Comparison of ENCODE assay signal across 10 cellular contexts in the genomic region with DNA sequence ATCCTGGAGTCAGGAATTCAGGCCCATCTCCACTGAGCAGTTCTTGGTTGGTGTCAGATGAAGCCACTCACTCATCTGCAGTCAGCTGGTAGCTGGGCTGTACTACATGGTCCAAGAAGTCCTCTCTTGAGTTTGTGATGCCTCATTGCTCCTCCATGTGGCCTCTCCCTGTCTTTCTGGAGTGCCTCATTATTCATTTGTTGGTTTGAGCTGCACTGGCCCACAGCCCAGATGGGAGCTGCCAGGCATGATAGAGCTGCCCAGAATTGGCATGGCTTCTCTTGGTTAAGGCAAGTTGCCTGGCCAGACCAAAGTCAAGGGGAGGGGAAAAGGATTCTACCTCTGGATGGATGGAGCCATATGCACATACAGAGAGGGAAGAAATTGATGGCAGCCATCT. TPM values are rescaled to one million over a fixed set of nuclear protein-coding genes. Genes with fewer than 3 reads are reported as not detected.
DNase-seq lines count a peak whose midpoint lies in the region; ATAC-seq, FAIRE-seq and TF ChIP-seq lines count a peak whose summit lies in the region.
"Had no signal": no experiment of that assay in that cellular context is flagged by ENCODE, and none has a peak within 500 bp of the region (broad histone marks: within the 10 kb centered on the region; RNA-seq: fewer than 3 reads in every experiment).

No MANE protein-coding gene starts in this region.

- peak; percentile 21 for DNase-seq in D341Med (ENCODE audit: low spot score)
- peak; percentile 66 for DNase-seq in NCI-H1105 treated with DMSO at 0.1 percent for 48 hours (lab: John Stamatoyannopoulos, UW)
- DNase-seq in K562 (ENCODE audit: extremely low read depth in 1 of 4, low spot score in 3 of 4): no peak
- peak; percentile 65 for DNase-seq in kidney glomerular epithelial cell (lab: John Stamatoyannopoulos, UW)
- DNase-seq in activated T-cell treated with anti-CD3 and anti-CD28 coated beads, Interleukin-2, amount 50 U/mL, for 72 hours: no peak
- no peak for DNase-seq in T-helper 1 cell
- DNase-seq in ovary: no peak
- DNase-seq: activated effector memory CD4-positive, alpha-beta T cell treated with Interleukin-2 at 50 U/mL for 16 hours had no signal

- H2AFZ ChIP-seq in K562 (ENCODE audit: low read depth, low read length): no peak overlapping the region
- H2AFZ ChIP-seq: parathyroid adenoma had no signal

- no peaks in the 10 kb centered on the region for H3K4me1 Mint-ChIP-seq in activated T-cell treated with anti-CD3 and anti-CD28 coated beads, Interleukin-2, amount 50 U/mL, for 72 hours (ENCODE audit: low read depth)

- H3K9me1 ChIP-seq in K562 (ENCODE audit: control insufficient read depth, insufficient read depth, low read length): no peaks in the 10 kb centered on the region

- H3K9me3 ChIP-seq in K562 (replicated peaks; ENCODE audit: control insufficient read depth, insufficient read depth, low read depth, low read length): no peaks in the 10 kb centered on the region
- no peaks in the 10 kb centered on the region for H3K9me3 ChIP-seq in ovary

- TF ChIP-seq EP300 in K562 (IDR thresholded peaks at IDR 0.05; ENCODE audit: low read length) (no peak), ovary (IDR thresholded peaks at IDR 0.05) (no peak)

- CTCF ChIA-PET in K562 (lab: Yijun Ruan, JAX; ENCODE audit: low intra/inter-chr PET ratio): no interaction called here

- H3K9me3 Mint-ChIP-seq in activated T-cell treated with anti-CD3 and anti-CD28 coated beads, Interleukin-2, amount 50 U/mL, for 72 hours: no peaks in the 10 kb centered on the region

- H3K27me3 ChIP-seq in K562 (ENCODE audit: control insufficient read depth in 2 of 2, insufficient read depth in 2 of 2, low read length in 2 of 2) (no peaks in the 10 kb centered on the region), ovary (no peaks in the 10 kb centered on the region)

- FAIRE-seq in K562 (lab: Jason Lieb, UNC): no peak

- peaks cover 11 to 24% of the 10 kb centered on the region in 2 donors for H3K36me3 Mint-ChIP-seq in activated T-cell treated with anti-CD3 and anti-CD28 coated beads, Interleukin-2, amount 50 U/mL, for 72 hours (ENCODE audit: insufficient read depth in 2 of 2)

- ATAC-seq in K562: peak; percentile 58
- ATAC-seq in activated T-cell treated with anti-CD3 and anti-CD28 coated beads, Interleukin-2, amount 50 U/mL, for 72 hours (replicated peaks in 1 of 2): no peak
- no peak for ATAC-seq in HG03108 (IDR thresholded peaks at IDR 0.05; ENCODE audit: unreplicated experiment)

- BruUV-seq in K562 (replicated peaks; lab: Mats Ljungman, UMichigan): no TSS peak

- TF ChIP-seq POLR2A in K562 (conservative IDR thresholded peaks at IDR 0.05) (no peak), ovary (IDR thresholded peaks at IDR 0.05) (no peak)

- H3K27ac ChIP-seq in K562 (ENCODE audit: extremely low read depth, low read depth, low read length) (no peak overlapping the region), ovary (no peak overlapping the region)
- H3K27ac ChIP-seq: parathyroid adenoma had no signal

- H3K4me3 Mint-ChIP-seq in activated T-cell treated with anti-CD3 and anti-CD28 coated beads, Interleukin-2, amount 50 U/mL, for 72 hours: no peak overlapping the region

- POLR2A ChIA-PET in K562 (lab: Yijun Ruan, JAX): no interaction called here

- H3K4me3 ChIP-seq in K562 (no peak overlapping the region), ovary (no peak overlapping the region)

- in situ Hi-C loops in K562 (cut with MboI): no loop called here

- no peaks in the 10 kb centered on the region for H3K4me1 ChIP-seq in K562 (replicated peaks in 1 of 2; ENCODE audit: control insufficient read depth in 2 of 2, insufficient read depth in 2 of 2, low read length in 2 of 2)
- H3K4me1 ChIP-seq in ovary (ENCODE audit: insufficient read depth): no peaks in the 10 kb centered on the region
- H3K4me1 ChIP-seq: parathyroid adenoma had no signal

- no peaks in the 10 kb centered on the region; the same call in 2 of the 3 replicates for H3K79me2 ChIP-seq in K562 (ENCODE audit: control insufficient read depth, insufficient read depth, low read length)

- H3K4me2 ChIP-seq in K562 (ENCODE audit: insufficient read depth, low read length): no peak overlapping the region

- H3K27me3 Mint-ChIP-seq in activated T-cell treated with anti-CD3 and anti-CD28 coated beads, Interleukin-2, amount 50 U/mL, for 72 hours (ENCODE audit: low read depth): no peaks in the 10 kb centered on the region

- H3K9ac ChIP-seq in K562 (ENCODE audit: insufficient read depth in 1 of 2, low read depth in 2 of 2, low read length in 2 of 2): no peak overlapping the region
- H3K9ac ChIP-seq: parathyroid adenoma had no signal

- TF ChIP-seq CTCF in K562 (IDR thresholded peaks at IDR 0.05 in 2 of 3, conservative IDR thresholded peaks at IDR 0.05 in 1 of 3; ENCODE audit: insufficient read depth in 2 of 3, low read depth in 1 of 3, low read length in 3 of 3) (no peak), ovary (IDR thresholded peaks at IDR 0.05) (no peak)

- no peak for TF ChIP-seq RAD21 in K562 (CRISPR knock-in tag; conservative IDR thresholded peaks at IDR 0.05 in 1 of 2, IDR thresholded peaks at IDR 0.05 in 1 of 2)

- H4K20me1 ChIP-seq in K562 (replicated peaks; ENCODE audit: control insufficient read depth, insufficient read depth, low read length): no peaks in the 10 kb centered on the region

- peaks cover 84% of the 10 kb centered on the region for H3K36me3 ChIP-seq in K562 (ENCODE audit: control insufficient read depth, insufficient read depth, low read length)
- H3K36me3 ChIP-seq in ovary: no peaks in the 10 kb centered on the region

- intact Hi-C loops in K562 (cut with micrococcal nuclease): no loop called here
- intact Hi-C loops in ovary (cut with DNase I): no loop called here

- no peak overlapping the region for H3K27ac Mint-ChIP-seq in activated T-cell treated with anti-CD3 and anti-CD28 coated beads, Interleukin-2, amount 50 U/mL, for 72 hours

TF ChIP-seq in K562, 482 proteins besides CTCF, POLR2A, EP300 and RAD21 (continues in another document):
- TF ChIP-seq, protein P1, sequence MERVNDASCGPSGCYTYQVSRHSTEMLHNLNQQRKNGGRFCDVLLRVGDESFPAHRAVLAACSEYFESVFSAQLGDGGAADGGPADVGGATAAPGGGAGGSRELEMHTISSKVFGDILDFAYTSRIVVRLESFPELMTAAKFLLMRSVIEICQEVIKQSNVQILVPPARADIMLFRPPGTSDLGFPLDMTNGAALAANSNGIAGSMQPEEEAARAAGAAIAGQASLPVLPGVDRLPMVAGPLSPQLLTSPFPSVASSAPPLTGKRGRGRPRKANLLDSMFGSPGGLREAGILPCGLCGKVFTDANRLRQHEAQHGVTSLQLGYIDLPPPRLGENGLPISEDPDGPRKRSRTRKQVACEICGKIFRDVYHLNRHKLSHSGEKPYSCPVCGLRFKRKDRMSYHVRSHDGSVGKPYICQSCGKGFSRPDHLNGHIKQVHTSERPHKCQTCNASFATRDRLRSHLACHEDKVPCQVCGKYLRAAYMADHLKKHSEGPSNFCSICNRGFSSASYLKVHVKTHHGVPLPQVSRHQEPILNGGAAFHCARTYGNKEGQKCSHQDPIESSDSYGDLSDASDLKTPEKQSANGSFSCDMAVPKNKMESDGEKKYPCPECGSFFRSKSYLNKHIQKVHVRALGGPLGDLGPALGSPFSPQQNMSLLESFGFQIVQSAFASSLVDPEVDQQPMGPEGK (CRISPR knock-in tag; IDR thresholded peaks at IDR 0.05; ENCODE audit: borderline replicate concordance): no peak

RNA-seq across cellular contexts. Expression of a gene that starts 8.0 kb away (rescaled TPM):
- 14.6 and 25.8 TPM in 2 replicates for total RNA-seq in K562 (2011; cell fraction: chromatin; rRNA removed; ENCODE audit: low replicate concordance)
- 9.7 and 10.5 TPM in 2 replicates for total RNA-seq in K562 (2011; cell fraction: nucleolus; rRNA removed)
- total RNA-seq in K562 (2011; cell fraction: nucleoplasm; rRNA removed): 15.5 and 22.9 TPM in 2 replicates
- 12.5 and 14.6 TPM in 2 replicates for total RNA-seq in K562 (2014; rRNA removed)
- 18.3 and 19.4 TPM in 2 replicates for total RNA-seq in K562 (2014; rRNA removed; fragmentation: Illumina TruSeq; extraction: Trizol)
- 11.9 and 12.6 TPM in 2 replicates for total RNA-seq in K562 (2015; rRNA removed; fragmentation: Illumina TruSeq; extraction: Trizol)
- total RNA-seq in K562 (2021): 18.7 and 20.6 TPM in 2 replicates
- 24.7 and 28.5 TPM in 2 replicates for polyA plus RNA-seq in K562 (2011; rRNA removed)
- polyA plus RNA-seq in K562 (2011; cell fraction: cytosol; rRNA removed): 10.2 and 14.1 TPM in 2 replicates
- 19.5 and 27.6 TPM in 2 replicates for polyA plus RNA-seq in K562 (2011; cell fraction: nucleus; rRNA removed)
- polyA plus RNA-seq in K562 (2012): 11.1 and 11.4 TPM in 2 replicates
- polyA plus RNA-seq in K562 (2014; fragmentation: Illumina TruSeq; extraction: Trizol): 13.6 and 14.6 TPM in 2 replicates
- 10 to 100 TPM; 18.6 to 19.6 TPM for polyA plus RNA-seq in K562 (2014; fragmentation: Nextera tagmentation; extraction: Ambion mirVana)
- polyA plus RNA-seq in K562 (2014; rRNA removed): 14.1 and 18.8 TPM in 2 replicates
- 26.3 and 26.7 TPM in 2 replicates for polyA minus RNA-seq in K562 (2011; rRNA and poly(A)+ RNA removed)
- polyA minus RNA-seq in K562 (2011; cell fraction: cytosol; rRNA and poly(A)+ RNA removed): 8.0 and 8.8 TPM in 2 replicates
- polyA minus RNA-seq in K562 (2011; cell fraction: nucleus; rRNA and poly(A)+ RNA removed): 14.4 and 18.4 TPM in 2 replicates
- 10 to 100 TPM; 13.8 to 19.9 TPM for total RNA-seq in activated T-cell treated with anti-CD3 and anti-CD28 coated beads, Interleukin-2, amount 50 U/mL, for 72 hours
- 10 to 100 TPM in 2 of 7 donors, 1 to 10 TPM in 5; 4.9 to 12.9 (median 7.9) TPM for total RNA-seq in ovary
- 1 to 10 TPM; 3.3 to 7.3 TPM for polyA plus RNA-seq in ovary

RNA-seq across cellular contexts. Expression of a gene that starts 8.1 kb away (rescaled TPM):
- 113 and 199 TPM in 2 replicates for total RNA-seq in K562 (2011; cell fraction: chromatin; rRNA removed; ENCODE audit: low replicate concordance)
- total RNA-seq in K562 (2011; cell fraction: nucleolus; rRNA removed): 69.4 and 77.0 TPM in 2 replicates
- 108 and 163 TPM in 2 replicates for total RNA-seq in K562 (2011; cell fraction: nucleoplasm; rRNA removed)
- total RNA-seq in K562 (2014; rRNA removed) (79.2 and 90.9 TPM in 2 replicates), K562 (2014; rRNA removed; fragmentation: Illumina TruSeq; extraction: Trizol) (127 and 130 TPM in 2 replicates), K562 (2015; rRNA removed; fragmentation: Illumina TruSeq; extraction: Trizol) (104 and 105 TPM in 2 replicates), K562 (2021) (96.7 and 97.6 TPM in 2 replicates), ovary (10 to 100 TPM; 48.5 to 66.9 (median 57.9) TPM)
- polyA plus RNA-seq in K562 (2011; rRNA removed) (118 and 144 TPM in 2 replicates), K562 (2014; fragmentation: Illumina TruSeq; extraction: Trizol) (111 and 125 TPM in 2 replicates), K562 (2014; fragmentation: Nextera tagmentation; extraction: Ambion mirVana) (100 to 1,000 TPM; 106 to 122 TPM), K562 (2014; rRNA removed) (73.6 and 79.9 TPM in 2 replicates), ovary (100 to 1,000 TPM in 1 of 2 donors, 10 to 100 TPM in 1; 33.4 to 108 TPM)
- 103 and 114 TPM in 2 replicates for polyA plus RNA-seq in K562 (2011; cell fraction: cytosol; rRNA removed)
- polyA plus RNA-seq in K562 (2011; cell fraction: nucleus; rRNA removed): 77.8 and 78.9 TPM in 2 replicates
- polyA plus RNA-seq in K562 (2012): 64.0 and 66.5 TPM in 2 replicates
- polyA minus RNA-seq in K562 (2011; rRNA and poly(A)+ RNA removed): 143 and 145 TPM in 2 replicates
- 90.5 and 106 TPM in 2 replicates for polyA minus RNA-seq in K562 (2011; cell fraction: cytosol; rRNA and poly(A)+ RNA removed)
- 64.1 and 85.1 TPM in 2 replicates for polyA minus RNA-seq in K562 (2011; cell fraction: nucleus; rRNA and poly(A)+ RNA removed)
- 10 to 100 TPM; 80.5 to 83.7 TPM for total RNA-seq in activated T-cell treated with anti-CD3 and anti-CD28 coated beads, Interleukin-2, amount 50 U/mL, for 72 hours

Comparison
In these comparisons a context has a peak if more than half of its experiments do, and no peak if none do; other contexts are left out.
1. DNase-seq: peak in D341Med (single experiment), NCI-H1105 treated with DMSO at 0.1 percent for 48 hours (single experiment) and kidney glomerular epithelial cell (single experiment); none in K562 (0 of 4), activated T-cell treated with anti-CD3 and anti-CD28 coated beads, Interleukin-2, amount 50 U/mL, for 72 hours (0 of 2), T-helper 1 cell (0 of 5) and ovary (0 of 5).